Comparison of ENCODE assay signal across 1 cellular context in the genomic region with DNA sequence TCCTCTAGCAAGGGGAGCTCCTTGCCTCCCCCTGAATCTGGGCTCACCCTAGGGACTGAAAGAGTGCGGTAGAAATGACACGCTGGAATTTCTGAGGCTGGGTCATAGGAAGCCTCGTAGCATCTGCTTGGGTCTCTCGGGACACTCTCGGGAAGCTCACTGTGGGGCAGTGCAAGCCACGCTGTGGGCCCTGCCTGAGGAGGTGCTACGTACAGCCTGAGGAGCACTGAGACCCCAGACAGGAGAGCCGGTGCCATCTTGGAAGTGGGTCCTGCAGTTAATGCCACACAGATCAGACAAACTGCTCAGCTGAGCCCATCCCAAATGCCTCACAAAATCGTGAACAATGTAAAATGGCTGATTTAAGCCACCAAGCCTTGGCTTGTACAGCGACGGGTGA.
TF ChIP-seq lines count a peak whose summit lies in the region.

No MANE protein-coding gene starts in this region.

TF ChIP-seq in GM12878, 131 proteins besides CTCF, POLR2A, EP300 and RAD21:
- TF ChIP-seq SMAD5 (IDR thresholded peaks at IDR 0.05; ENCODE audit: low read depth) (no peak), POU2F2 (IDR thresholded peaks at IDR 0.05; ENCODE audit: borderline replicate concordance, low read depth, low read length) (no peak), IKZF2 (IDR thresholded peaks at IDR 0.05) (no peak), MTA2 (IDR thresholded peaks at IDR 0.05; ENCODE audit: low read depth) (no peak), SREBF1 (IDR thresholded peaks at IDR 0.05; ENCODE audit: low read length) (no peak), BRCA1 (IDR thresholded peaks at IDR 0.05; ENCODE audit: low read depth, low read length) (no peak), PML (IDR thresholded peaks at IDR 0.05; ENCODE audit: low read length) (no peak), NFIC (IDR thresholded peaks at IDR 0.05; ENCODE audit: low read depth, low read length) (no peak), MYB (IDR thresholded peaks at IDR 0.05; ENCODE audit: borderline replicate concordance, low read depth, low read length) (no peak), EED (IDR thresholded peaks at IDR 0.05; ENCODE audit: low read depth) (no peak), RCOR1 (conservative IDR thresholded peaks at IDR 0.05; ENCODE audit: low read depth, low read length) (no peak), ZNF622 (IDR thresholded peaks at IDR 0.05) (no peak), ZBTB33 (IDR thresholded peaks at IDR 0.05) (no peak), ETV6 (conservative IDR thresholded peaks at IDR 0.05 in 1 of 2, IDR thresholded peaks at IDR 0.05 in 1 of 2; ENCODE audit: borderline replicate concordance in 1 of 2, low read depth in 1 of 2) (no peak), TCF7 (IDR thresholded peaks at IDR 0.05; ENCODE audit: borderline replicate concordance) (no peak), TARDBP (IDR thresholded peaks at IDR 0.05; ENCODE audit: borderline replicate concordance) (no peak)
